In the genomic region with DNA sequence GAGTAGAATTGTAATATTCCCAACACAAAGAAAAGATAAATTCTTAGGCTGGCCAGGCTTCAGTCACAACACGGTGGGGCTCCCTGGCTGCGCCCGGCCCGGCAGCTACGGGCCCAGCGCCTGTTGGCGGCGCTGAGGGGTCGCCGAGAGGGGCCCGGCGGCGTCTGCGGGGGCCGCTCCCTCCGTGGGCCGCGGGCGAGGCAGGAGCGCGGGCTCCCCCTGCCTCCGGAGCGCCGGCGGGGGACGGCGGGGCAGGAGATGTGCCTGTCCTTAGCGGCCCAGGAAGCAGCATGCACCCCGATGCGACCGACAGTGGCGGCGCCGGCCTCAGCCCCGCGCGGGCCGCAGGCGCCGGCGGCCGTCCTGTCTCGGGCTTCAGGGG, we compare ENCODE assay signal across 8 cellular contexts.
DNase-seq lines count a peak whose midpoint lies in the region; ATAC-seq, FAIRE-seq and TF ChIP-seq lines count a peak whose summit lies in the region.
"Not testable (repeated sequence)": the region's sequence is repeated elsewhere in the genome, so short reads cannot be mapped to it uniquely, and the experiment has no call there.

No MANE protein-coding gene starts in this region.

- FAIRE-seq in H1 (lab: Jason Lieb, UNC); HepG2 (lab: Jason Lieb, UNC): not testable (repeated sequence)

- H3K18ac ChIP-seq in H1 (ENCODE audit: extremely low read depth, low read length): not testable (repeated sequence)

- H2BK12ac ChIP-seq in H1 (ENCODE audit: low read depth, low read length): not testable (repeated sequence)

- POLR2A ChIA-PET in H1 (lab: Charles Lee; ENCODE audit: partially characterized antibody): interaction anchor here (0.7 to 1.7 kb wide), 6 partner anchors 9 to 260 kb away, joined by 3 to 4 read pairs (median 3); a partner anchor contains a TSS
- POLR2A ChIA-PET in HepG2 (lab: Yijun Ruan, JAX): interaction anchor here (1.3 to 1.5 kb wide), 2 partner anchors 33 to 34 kb away, joined by 3 to 7 read pairs; no protein-coding TSS in a partner anchor

- ATAC-seq in GM19438 (IDR thresholded peaks at IDR 0.05; ENCODE audit: low read depth, unreplicated experiment): peak; percentile 67
- ATAC-seq in HG03095 (IDR thresholded peaks at IDR 0.05; ENCODE audit: unreplicated experiment): peak; percentile 66
- peak; percentile 92 for ATAC-seq in HepG2

- H3K4me2 ChIP-seq in BLaER1 (peak overlapping the region; percentile 70), H1 (ENCODE audit: insufficient read depth in 1 of 2, low read depth in 2 of 2, low read length in 2 of 2) (peak overlapping the region; percentile 52 to 55; a peak in 3 of 4 replicates), HepG2 (ENCODE audit: low read depth, low read length) (peak overlapping the region; percentile 69)

- not testable (repeated sequence) for H2BK20ac ChIP-seq in H1 (ENCODE audit: low read length)

- H3K27me3 ChIP-seq in BLaER1; H1 (replicated peaks in 1 of 4; ENCODE audit: control insufficient read depth in 3 of 4, extremely low read depth in 1 of 4, insufficient read depth in 3 of 4, low read length in 3 of 4); HepG2 (ENCODE audit: control insufficient read depth in 1 of 2, insufficient read depth in 2 of 2, low read length in 2 of 2): not testable (repeated sequence)

- not testable (repeated sequence) for TF ChIP-seq EP300 in H1 (IDR thresholded peaks at IDR 0.05; ENCODE audit: borderline replicate concordance in 1 of 2, low read depth in 2 of 2, low read length in 2 of 2); HepG2 (IDR thresholded peaks at IDR 0.05; ENCODE audit: low read depth in 2 of 2, low read length in 2 of 2); HepG2 (CRISPR knock-in tag; IDR thresholded peaks at IDR 0.05; ENCODE audit: borderline replicate concordance)

- TF ChIP-seq RAD21 in H1 (IDR thresholded peaks at IDR 0.05 in 1 of 2, conservative IDR thresholded peaks at IDR 0.05 in 1 of 2; ENCODE audit: low read depth in 2 of 2, low read length in 2 of 2): peak in 1 of 2 experiments; percentile 51; a peak in 3 of 4 replicates
- not testable (repeated sequence) for TF ChIP-seq RAD21 in HepG2 (CRISPR knock-in tag; IDR thresholded peaks at IDR 0.05)

- not testable (repeated sequence) for H3K4ac ChIP-seq in H1 (replicated peaks; ENCODE audit: insufficient read length, low read depth, low read length)

- not testable (repeated sequence) for TF ChIP-seq POLR2A in H1 (IDR thresholded peaks at IDR 0.05; ENCODE audit: control extremely low read depth in 1 of 2, low read depth in 2 of 2, low read length in 2 of 2); HepG2 (IDR thresholded peaks at IDR 0.05; ENCODE audit: insufficient read depth in 1 of 2, low read depth in 2 of 2, low read length in 2 of 2)

- H3K27ac ChIP-seq in BLaER1: peak overlapping the region; percentile 63
- not testable (repeated sequence) for H3K27ac ChIP-seq in H1 (ENCODE audit: low read depth, low read length)
- peak overlapping the region; percentile 50 for H3K27ac ChIP-seq in HepG2 (ENCODE audit: extremely low read length, insufficient read depth, low read length)

- H3K4me3 ChIP-seq in BLaER1 (peak overlapping the region; percentile 64), H1 (ENCODE audit: extremely low read depth in 1 of 4, insufficient read depth in 2 of 4, low read depth in 3 of 4, low read length in 4 of 4) (peak overlapping the region; percentile 19 to 55 (median 27); a peak in 6 of 8 replicates), HepG2 (replicated peaks in 1 of 3; ENCODE audit: insufficient read depth in 1 of 3, low read depth in 2 of 3, low read length in 3 of 3) (peak overlapping the region; percentile 36 to 63 (median 52); a peak in 5 of 6 replicates)

- in situ Hi-C loops in HepG2 (cut with HindIII; ENCODE audit: extremely low pct_ligation_motif_present, low pct_unique_long_range_greater_than_20kb): not testable (repeated sequence)

- peaks cover 13% of the 10 kb centered on the region; the same call in 1 of the 2 replicates for H3K4me1 ChIP-seq in BLaER1
- not testable (repeated sequence) for H3K4me1 ChIP-seq in H1 (replicated peaks in 1 of 4; ENCODE audit: control insufficient read depth in 3 of 4, insufficient read depth in 4 of 4, low read length in 3 of 4)
- peaks cover 19% of the 10 kb centered on the region for H3K4me1 ChIP-seq in HepG2 (ENCODE audit: insufficient read depth, low read length)

- H3K9ac ChIP-seq in BLaER1: peak overlapping the region; percentile 63
- peak overlapping the region in 1 of 4 experiments; percentile 44; a peak in 2 of 7 replicates for H3K9ac ChIP-seq in H1 (replicated peaks in 1 of 4; ENCODE audit: extremely low read depth in 1 of 4, low read depth in 3 of 4, low read length in 3 of 4)
- H3K9ac ChIP-seq in HepG2 (ENCODE audit: insufficient read depth, low read depth, low read length): peak overlapping the region; percentile 50; the same call in 1 of the 2 replicates

- CTCF ChIA-PET in H1 (lab: Charles Lee; ENCODE audit: partially characterized antibody): interaction anchor here (0.8 to 2.5 kb wide), 17 partner anchors 9 to 105 kb away, joined by 3 to 16 read pairs (median 4); no protein-coding TSS in a partner anchor
- CTCF ChIA-PET in HepG2 (lab: Yijun Ruan, JAX; ENCODE audit: low intra/inter-chr PET ratio, low total read pairs): not testable (repeated sequence)

- H2BK120ac ChIP-seq in H1 (replicated peaks; ENCODE audit: low read depth, low read length): not testable (repeated sequence)

- DNase-seq in NCI-H69 (lab: John Stamatoyannopoulos, UW) (peak; percentile 78), activated T-cell treated with anti-CD3 and anti-CD28 coated beads for 24 hours (ENCODE audit: low read depth) (peak; percentile 23), HepG2 (ENCODE audit: low spot score) (peak; percentile 5)
- DNase-seq in H1 (ENCODE audit: low read depth in 1 of 2, low spot score in 2 of 2): not testable (repeated sequence)
- DNase-seq in stimulated activated CD4-positive, alpha-beta T cell treated with anti-CD3 and anti-CD28 coated beads, Interleukin-12 subunit alpha, Interleukin-12 subunit beta, amount 100 ng/mL, for 24 hours (ENCODE audit: low read depth in 2 of 2): peak; percentile 9 to 15

- H4K8ac ChIP-seq in H1 (ENCODE audit: extremely low read depth, insufficient read depth, low read length): peak overlapping the region; percentile 25; the same call in 1 of the 2 replicates

- not testable (repeated sequence) for H2AK5ac ChIP-seq in H1 (ENCODE audit: low read depth, low read length)

- H3K79me2 ChIP-seq in H1 (ENCODE audit: control insufficient read depth in 1 of 2, insufficient read depth in 2 of 2, low read length in 2 of 2); HepG2 (ENCODE audit: insufficient read depth, low read length): not testable (repeated sequence)

- H4K20me1 ChIP-seq in BLaER1; H1 (replicated peaks in 1 of 2; ENCODE audit: control insufficient read depth in 1 of 2, insufficient read depth in 2 of 2, low read length in 2 of 2); HepG2 (ENCODE audit: insufficient read depth, low read length): not testable (repeated sequence)

- not testable (repeated sequence) for H3K56ac ChIP-seq in H1 (replicated peaks; ENCODE audit: insufficient read length, low read depth, low read length)

- not testable (repeated sequence) for H2BK15ac ChIP-seq in H1 (ENCODE audit: low read length)

- not testable (repeated sequence) for H3K79me1 ChIP-seq in H1 (ENCODE audit: low read depth, low read length)

- WGBS in H1 (ENCODE audit: extremely low coverage in 1 of 2, insufficient coverage in 1 of 2, insufficient read length in 1 of 2, insufficient replicate concordance in 2 of 2, low coverage in 1 of 2, low lambda C conversion rate in 2 of 2, missing lambda C conversion rate in 1 of 2), 2 experiments: 7% methylated on average over 8 of the region's 43 CpGs; no CpG with 5 or more reads in 1 of the 2 experiments
- WGBS in HepG2 (ENCODE audit: low lambda C conversion rate): 13% methylated on average over 1 of the region's 43 CpGs

- not testable (repeated sequence) for H3K23ac ChIP-seq in H1 (ENCODE audit: insufficient read length)

- BruUV-seq in HepG2 (replicated peaks; lab: Mats Ljungman, UMichigan): not testable (repeated sequence)

- H2BK5ac ChIP-seq in H1 (ENCODE audit: low read depth, low read length): not testable (repeated sequence)

- H3K36me3 ChIP-seq in BLaER1; H1 (ENCODE audit: control insufficient read depth in 2 of 4, insufficient read depth in 4 of 4, low read length in 3 of 4); HepG2 (replicated peaks in 1 of 2; ENCODE audit: control insufficient read depth in 1 of 2, insufficient read depth in 2 of 2, low read length in 2 of 2): not testable (repeated sequence)

- not testable (repeated sequence) for H4K91ac ChIP-seq in H1 (replicated peaks; ENCODE audit: insufficient read length, low read length)

- TF ChIP-seq CTCF in H1 (IDR thresholded peaks at IDR 0.05; ENCODE audit: control extremely low read depth in 1 of 3, insufficient read depth in 1 of 3, low read depth in 1 of 3, low read length in 3 of 3) (peak in 2 of 3 experiments; percentile 6 to 48; a peak in 3 of 4 replicates), HepG2 (CRISPR knock-in tag; IDR thresholded peaks at IDR 0.05) (peak; percentile 51)

- H3K9me3 ChIP-seq in BLaER1: peaks cover 24% of the 10 kb centered on the region
- H3K9me3 ChIP-seq in H1 (ENCODE audit: insufficient read depth in 2 of 2, low read depth in 1 of 2, low read length in 1 of 2); HepG2 (ENCODE audit: low read length): not testable (repeated sequence)

- not testable (repeated sequence) for H3K23me2 ChIP-seq in H1 (ENCODE audit: low read depth, low read length)

- not testable (repeated sequence) for H2AFZ ChIP-seq in H1 (ENCODE audit: low read length)
- H2AFZ ChIP-seq in HepG2 (ENCODE audit: low read length): peak overlapping the region; percentile 50

- H4K5ac ChIP-seq in H1 (ENCODE audit: insufficient read length, low read depth, low read length): not testable (repeated sequence)

- intact Hi-C loops in HepG2 (cut with micrococcal nuclease; ENCODE audit: unreplicated experiment): loop anchor here (2.0 to 5.0 kb wide), 2 partner anchors 56 to 99 kb away; no protein-coding TSS in a partner anchor

- H3K14ac ChIP-seq in H1 (ENCODE audit: insufficient read length): not testable (repeated sequence)

TF ChIP-seq in H1, 55 proteins besides CTCF, POLR2A, EP300 and RAD21 (continues in another document):
- peak; percentile 71 for TF ChIP-seq KDM4A (IDR thresholded peaks at IDR 0.05; ENCODE audit: low read depth, low read length, severe bottlenecking)

TF ChIP-seq in HepG2, 621 proteins besides CTCF, POLR2A, EP300 and RAD21 (continues in another document):
- TF ChIP-seq YEATS4 (CRISPR knock-in tag; IDR thresholded peaks at IDR 0.05; ENCODE audit: borderline replicate concordance) (0 out of 2 replicates have a peak, but pooled peaks have one; percentile 4), RBFOX2 (IDR thresholded peaks at IDR 0.05; ENCODE audit: low read depth, low read length) (peak; percentile 42; the same call in 1 of the 2 replicates), POLR2G (IDR thresholded peaks at IDR 0.05; ENCODE audit: low read depth, low read length) (0 out of 2 replicates have a peak, but pooled peaks have one; percentile 11)
